ENCODE assay signal across 13 cellular contexts in the genomic region with DNA sequence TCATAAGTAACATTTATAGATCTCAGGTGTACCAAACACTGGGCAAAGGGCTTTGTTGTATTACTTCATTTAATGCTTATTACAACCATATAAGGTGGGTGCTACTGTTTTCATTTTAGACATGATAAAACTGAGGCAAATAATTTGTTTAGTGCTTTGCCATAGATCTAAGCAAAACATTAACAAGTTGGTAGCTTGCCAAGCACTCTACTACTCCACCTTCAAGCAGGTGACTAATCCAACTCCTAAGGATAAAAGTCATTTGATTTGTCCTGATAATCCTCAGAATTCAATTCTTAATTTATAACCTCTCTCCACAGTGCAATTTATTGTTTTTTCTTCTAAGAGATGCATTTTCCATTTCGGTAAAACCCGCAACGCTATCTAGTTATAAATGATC.
A peak's percentile ranks its signal among the peaks of the same experiment; 100 is the strongest.
DNase-seq lines count a peak whose midpoint lies in the region.
"Had no signal": no experiment of that assay in that cellular context is flagged by ENCODE, and none has a peak within 500 bp of the region (broad histone marks: within the 10 kb centered on the region; RNA-seq: fewer than 3 reads in every experiment).

No MANE protein-coding gene starts in this region.

- intact Hi-C loops in activated CD4-positive, alpha-beta memory T cell treated with anti-CD3 and anti-CD28 coated beads for 36 hours (cut with micrococcal nuclease): no loop called here

- CTCF ChIA-PET in activated CD4-positive, alpha-beta memory T cell treated with anti-CD3 and anti-CD28 coated beads for 36 hours (lab: Charles Lee): no interaction called here

- POLR2A ChIA-PET in activated CD4-positive, alpha-beta memory T cell treated with anti-CD3 and anti-CD28 coated beads for 36 hours (lab: Charles Lee): no interaction called here

- H3K4me3 Mint-ChIP-seq in activated CD4-positive, alpha-beta memory T cell treated with anti-CD3 and anti-CD28 coated beads for 36 hours: no peak overlapping the region
- H3K4me3 Mint-ChIP-seq: GM23338 had no signal

- H3K27me3 Mint-ChIP-seq in activated CD4-positive, alpha-beta memory T cell treated with anti-CD3 and anti-CD28 coated beads for 36 hours: no peaks in the 10 kb centered on the region

- DNase-seq in NCI-H82 (lab: John Stamatoyannopoulos, UW): peak; percentile 10
- DNase-seq in NCI-H82 treated with DMSO at 0.1 percent for 48 hours (lab: John Stamatoyannopoulos, UW; ENCODE audit: unreplicated experiment): no peak
- peak; percentile 31 for DNase-seq in NCI-H1105 (lab: John Stamatoyannopoulos, UW)
- DNase-seq in NCI-H69 (lab: John Stamatoyannopoulos, UW): peak; percentile 53
- peak; percentile 38 for DNase-seq in renal cortical epithelial cell (ENCODE audit: low read depth)
- DNase-seq in activated CD8-positive, alpha-beta memory T cell treated with anti-CD3 and anti-CD28 coated beads for 24 hours: no peak
- DNase-seq in activated CD4-positive, alpha-beta memory T cell treated with anti-CD3 and anti-CD28 coated beads for 36 hours: no peak
- DNase-seq in H4 (ENCODE audit: low spot score): no peak
- DNase-seq: Caco-2, NCI-H1048, NCI-H187 treated with DMSO at 0.1 percent for 48 hours, NCI-H446 treated with DMSO at 0.1 percent for 48 hours had no signal

- no peaks in the 10 kb centered on the region for H3K4me1 Mint-ChIP-seq in activated CD4-positive, alpha-beta memory T cell treated with anti-CD3 and anti-CD28 coated beads for 36 hours (ENCODE audit: low read depth)
- H3K4me1 Mint-ChIP-seq: GM23338 had no signal

- no peaks in the 10 kb centered on the region for H3K9me3 Mint-ChIP-seq in activated CD4-positive, alpha-beta memory T cell treated with anti-CD3 and anti-CD28 coated beads for 36 hours
- H3K9me3 Mint-ChIP-seq: GM23338 had no signal

- no peak overlapping the region for H3K27ac Mint-ChIP-seq in activated CD4-positive, alpha-beta memory T cell treated with anti-CD3 and anti-CD28 coated beads for 36 hours
- H3K27ac Mint-ChIP-seq: GM23338 had no signal

- no peaks in the 10 kb centered on the region for H3K36me3 Mint-ChIP-seq in activated CD4-positive, alpha-beta memory T cell treated with anti-CD3 and anti-CD28 coated beads for 36 hours

Comparison
In these comparisons a context has a peak if more than half of its experiments do, and no peak if none do; other contexts are left out.
1. DNase-seq: peak in NCI-H82 (single experiment), NCI-H1105 (single experiment), NCI-H69 (single experiment) and renal cortical epithelial cell (single experiment); none in NCI-H82 treated with DMSO at 0.1 percent for 48 hours (single experiment), activated CD8-positive, alpha-beta memory T cell treated with anti-CD3 and anti-CD28 coated beads for 24 hours (single experiment), activated CD4-positive, alpha-beta memory T cell treated with anti-CD3 and anti-CD28 coated beads for 36 hours (single experiment) and H4 (single experiment).